ENCODE assay signal across 20 cellular contexts in the genomic region with DNA sequence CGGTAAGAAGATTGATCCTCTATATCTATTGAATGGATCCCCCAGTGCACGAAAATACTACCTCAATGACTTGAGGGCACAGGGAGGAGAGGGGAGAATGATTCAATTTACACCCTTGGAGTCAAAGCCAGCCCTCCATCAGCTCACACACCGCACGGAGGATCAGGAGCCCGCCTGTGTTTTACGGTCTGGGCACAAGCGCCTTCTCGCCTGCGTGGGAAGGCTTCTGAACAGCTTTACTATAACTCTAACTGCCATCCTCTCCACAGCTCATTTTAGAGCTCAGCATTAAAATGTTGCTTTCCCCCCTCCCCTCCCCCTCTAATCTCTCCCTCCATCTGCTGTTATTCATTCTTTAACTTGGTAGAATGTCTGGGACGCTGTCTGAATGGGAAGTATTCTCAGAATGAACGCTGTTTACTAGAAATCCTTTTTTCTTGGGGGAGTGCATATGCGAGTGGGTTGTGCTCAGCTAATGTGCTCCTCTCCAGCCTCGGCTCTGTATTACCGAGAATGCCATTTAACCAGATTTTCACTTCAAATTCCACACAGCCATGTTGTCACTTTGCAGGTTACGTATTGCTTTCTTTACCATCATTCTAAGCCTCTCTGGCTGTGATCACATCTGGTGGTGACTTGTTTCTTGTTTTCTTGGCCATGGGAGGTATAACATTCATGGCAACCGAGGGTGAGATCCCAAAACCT.
"Had no signal": no experiment of that assay in that cellular context is flagged by ENCODE, and none has a peak within 500 bp of the region (broad histone marks: within the 10 kb centered on the region; RNA-seq: fewer than 3 reads in every experiment).

No MANE protein-coding gene starts in this region.

- H3K36me3 ChIP-seq: colonic mucosa, neural progenitor cell, pancreas, thyroid gland, uterus had no signal

- H3K9ac ChIP-seq: neural progenitor cell had no signal

- H3K27me3 ChIP-seq: body of pancreas, colonic mucosa, foreskin keratinocyte, neural progenitor cell, pancreas, thyroid gland had no signal

- H3K4me3 ChIP-seq: body of pancreas, colonic mucosa, neural progenitor cell, pancreas, thyroid gland, uterus had no signal

- H3K4me2 ChIP-seq: neural progenitor cell had no signal

- H3K27ac ChIP-seq: body of pancreas, colonic mucosa, foreskin keratinocyte, neural progenitor cell, pancreas, thyroid gland, uterus, VCaP had no signal

- H3K36me3 Mint-ChIP-seq: activated naive CD8-positive, alpha-beta T cell treated with anti-CD3 and anti-CD28 coated beads for 36 hours; neural progenitor cell; stimulated activated effector memory CD8-positive, alpha-beta T cell treated with anti-CD3 and anti-CD28 coated beads, Interleukin-12 subunit alpha, Interleukin-12 subunit beta, amount 100 ng/mL, for 72 hours had no signal

- H2AFZ ChIP-seq: neural progenitor cell had no signal

- H3K4me1 ChIP-seq: body of pancreas, colonic mucosa, foreskin keratinocyte, neural progenitor cell, pancreas, thyroid gland, uterus had no signal

- H3K4me1 Mint-ChIP-seq: activated naive CD8-positive, alpha-beta T cell treated with anti-CD3 and anti-CD28 coated beads for 36 hours; stimulated activated effector memory CD8-positive, alpha-beta T cell treated with anti-CD3 and anti-CD28 coated beads, Interleukin-12 subunit alpha, Interleukin-12 subunit beta, amount 100 ng/mL, for 72 hours had no signal

- ATAC-seq: activated CD8-positive, alpha-beta T cell treated with anti-CD3 and anti-CD28 coated beads for 36 hours; body of pancreas; foreskin keratinocyte; pancreas; stimulated activated effector memory CD8-positive, alpha-beta T cell treated with anti-CD3 and anti-CD28 coated beads, Interleukin-12 subunit alpha, Interleukin-12 subunit beta, amount 100 ng/mL, for 72 hours had no signal

- H3K27ac Mint-ChIP-seq: activated CD8-positive, alpha-beta T cell treated with anti-CD3 and anti-CD28 coated beads for 36 hours; activated naive CD8-positive, alpha-beta T cell treated with anti-CD3 and anti-CD28 coated beads for 36 hours; neural progenitor cell; stimulated activated effector memory CD8-positive, alpha-beta T cell treated with anti-CD3 and anti-CD28 coated beads, Interleukin-12 subunit alpha, Interleukin-12 subunit beta, amount 100 ng/mL, for 72 hours had no signal

- H3K9me3 ChIP-seq: body of pancreas, colonic mucosa, pancreas, thyroid gland, uterus had no signal

- H3K4me3 Mint-ChIP-seq: activated CD8-positive, alpha-beta T cell treated with anti-CD3 and anti-CD28 coated beads for 36 hours; activated naive CD8-positive, alpha-beta T cell treated with anti-CD3 and anti-CD28 coated beads for 36 hours; neural progenitor cell; stimulated activated effector memory CD8-positive, alpha-beta T cell treated with anti-CD3 and anti-CD28 coated beads, Interleukin-12 subunit alpha, Interleukin-12 subunit beta, amount 100 ng/mL, for 72 hours had no signal

- DNase-seq: activated CD4-positive, alpha-beta T cell treated with anti-CD3 and anti-CD28 coated beads for 4 hours; activated CD8-positive, alpha-beta memory T cell treated with anti-CD3 and anti-CD28 coated beads, Interleukin-2, amount 50 U/mL, for 4 hours; activated CD8-positive, alpha-beta T cell treated with anti-CD3 and anti-CD28 coated beads for 36 hours; activated gamma-delta T cell treated with Interleukin-2 at 50 U/mL for 16 hours; activated naive CD8-positive, alpha-beta T cell treated with anti-CD3 and anti-CD28 coated beads for 36 hours; amygdala; body of pancreas; central memory CD4-positive, alpha-beta T cell; colonic mucosa; effector CD4-positive, alpha-beta T cell; foreskin keratinocyte; pancreas; stimulated activated CD4-positive, alpha-beta T cell treated with anti-CD3 and anti-CD28 coated beads, Interleukin-12 subunit alpha, Interleukin-12 subunit beta, amount 100 ng/mL, for 4 hours; T-helper 1 cell; T1000; thyroid gland; uterus had no signal
